Comparison of ENCODE assay signal across 9 cellular contexts in genomic region chr1:26887125-26887524, GRCh38. TPM values are rescaled to one million over a fixed set of nuclear protein-coding genes. Genes with fewer than 3 reads are reported as not detected.
DNase-seq lines count a peak whose midpoint lies in the region; TF ChIP-seq lines count a peak whose summit lies in the region.
"Had no signal": no experiment of that assay in that cellular context is flagged by ENCODE, and none has a peak within 500 bp of the region (broad histone marks: within the 10 kb centered on the region; RNA-seq: fewer than 3 reads in every experiment).

No MANE protein-coding gene starts in this region.

- H3K9me3 ChIP-seq in tibial artery: no peaks in the 10 kb centered on the region
- H3K9me3 ChIP-seq: neutrophil had no signal

- H3K27ac ChIP-seq in tibial artery: no peak overlapping the region
- H3K27ac ChIP-seq: neutrophil had no signal

- H3K4me1 ChIP-seq in tibial artery: peaks cover 0 to 27% (median 17%) of the 10 kb centered on the region in 4 donors

- intact Hi-C loops in tibial artery (cut with DNase I; ENCODE audit: low total_unique reads): no loop called here

- H3K36me3 ChIP-seq in kidney epithelial cell (ENCODE audit: control insufficient read depth, insufficient read depth, low read length) (peaks cover 6% of the 10 kb centered on the region), tibial artery (peaks cover 62 to 75% (median 68%) of the 10 kb centered on the region in 3 donors)

- H3K4me3 ChIP-seq in WI38 (ENCODE audit: low read depth, low read length) (no peak overlapping the region), kidney epithelial cell (ENCODE audit: low read depth, low read length) (no peak overlapping the region), tibial artery (no peak overlapping the region)

- TF ChIP-seq CTCF in GM20000 (IDR thresholded peaks at IDR 0.05; ENCODE audit: extremely low read depth, missing control alignments) (peak; percentile 2), WI38 (IDR thresholded peaks at IDR 0.05; ENCODE audit: low read depth, low read length) (peak; percentile 50), kidney epithelial cell (IDR thresholded peaks at IDR 0.05; ENCODE audit: insufficient read depth, low read length, poor library complexity, severe bottlenecking) (peak; percentile 50), tibial artery (IDR thresholded peaks at IDR 0.05) (peak in 1 of 2 experiments; percentile 5)

- DNase-seq in AML-193 (lab: John Stamatoyannopoulos, UW) (peak; percentile 53 to 54), GM20000 (ENCODE audit: low spot score) (no peak), kidney epithelial cell (ENCODE audit: low read depth) (no peak), NCI-H748 treated with DMSO at 0.1 percent for 48 hours (lab: John Stamatoyannopoulos, UW) (no peak), HK-2 (ENCODE audit: unreplicated experiment) (no peak), mesenteric fat pad (ENCODE audit: low spot score) (no peak), tibial artery (no peak)

- no peaks in the 10 kb centered on the region for H3K27me3 ChIP-seq in kidney epithelial cell (ENCODE audit: control insufficient read depth, insufficient read depth, low read length)
- no peaks in the 10 kb centered on the region for H3K27me3 ChIP-seq in tibial artery
- H3K27me3 ChIP-seq: neutrophil had no signal

RNA-seq across cellular contexts. Expression of gene GPN2, which starts 3.0 kb away (rescaled TPM):
- total RNA-seq in kidney epithelial cell (9.5 and 11.0 TPM in 2 replicates), mesenteric fat pad (28.5 TPM)

RNA-seq across cellular contexts. Expression of gene GPATCH3, which starts 13.1 kb away (rescaled TPM):
- total RNA-seq in kidney epithelial cell (12.1 and 16.2 TPM in 2 replicates), mesenteric fat pad (13.0 TPM)

RNA-seq across cellular contexts. Expression of gene SFN, which starts 24.2 kb away (rescaled TPM):
- total RNA-seq in kidney epithelial cell (85.8 and 89.0 TPM in 2 replicates), mesenteric fat pad (1.3 TPM)

RNA-seq across cellular contexts. Expression of gene NR0B2, which starts 26.6 kb away (rescaled TPM):
- total RNA-seq in kidney epithelial cell (not detected in 2 replicates), mesenteric fat pad (0.29 TPM)

RNA-seq across cellular contexts. Expression of gene NUDC, which starts 34.4 kb away (rescaled TPM):
- total RNA-seq in kidney epithelial cell (102 and 123 TPM in 2 replicates), mesenteric fat pad (49.7 TPM)

Comparison
In these comparisons a context has a peak if more than half of its experiments do, and no peak if none do; other contexts are left out.
1. DNase-seq: peak in AML-193 (2 of 2); none in GM20000 (single experiment), kidney epithelial cell (single experiment), NCI-H748 treated with DMSO at 0.1 percent for 48 hours (single experiment), HK-2 (single experiment), mesenteric fat pad (single experiment) and tibial artery (0 of 2).
2. RNA of gene SFN, which starts 24.2 kb away (total RNA-seq): 85.8 to 89.0 TPM in kidney epithelial cell; 1.3 TPM in mesenteric fat pad (single experiment); every median in the first group is over 10 times any median in the second.